In the genomic region with DNA sequence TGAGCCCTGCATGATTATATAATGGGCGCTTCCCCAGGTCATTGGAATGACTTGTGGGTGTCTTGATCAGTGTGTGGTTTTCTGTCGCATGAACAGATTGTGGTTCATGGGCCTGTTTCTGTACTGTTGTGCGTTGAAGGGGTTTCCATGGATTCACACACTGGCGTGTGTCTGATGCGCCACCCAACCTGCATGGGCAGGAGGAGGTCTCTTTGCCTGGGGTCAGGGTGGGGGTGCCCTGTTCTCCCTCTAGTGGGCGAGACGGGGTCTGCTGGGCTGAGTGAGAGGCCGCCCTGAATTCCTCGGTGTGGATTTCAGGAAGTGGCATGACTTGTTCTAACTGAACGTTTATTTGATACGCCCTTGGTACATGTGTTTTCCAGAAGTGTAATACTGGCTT, we compare ENCODE assay signal across 15 cellular contexts. TPM values are rescaled to one million over a fixed set of nuclear protein-coding genes. Genes with fewer than 3 reads are reported as not detected.
DNase-seq lines count a peak whose midpoint lies in the region; TF ChIP-seq lines count a peak whose summit lies in the region.
"Not testable (repeated sequence)": the region's sequence is repeated elsewhere in the genome, so short reads cannot be mapped to it uniquely, and the experiment has no call there.
"Had no signal": no experiment of that assay in that cellular context is flagged by ENCODE, and none has a peak within 500 bp of the region (broad histone marks: within the 10 kb centered on the region; RNA-seq: fewer than 3 reads in every experiment).

No MANE protein-coding gene starts in this region.

- peak; percentile 25; the same call in 1 of the 2 replicates for TF ChIP-seq CTCF in WERI-Rb-1 (IDR thresholded peaks at IDR 0.05; ENCODE audit: low read depth, low read length)
- peak; percentile 29 for TF ChIP-seq CTCF in endothelial cell (IDR thresholded peaks at IDR 0.05; ENCODE audit: unreplicated experiment)
- TF ChIP-seq CTCF in kidney epithelial cell (IDR thresholded peaks at IDR 0.05; ENCODE audit: insufficient read depth, low read length, poor library complexity, severe bottlenecking), result peak; percentile 27
- TF ChIP-seq CTCF in neural progenitor cell (IDR thresholded peaks at IDR 0.05), result peak; percentile 34

- not testable (repeated sequence) for H3K4me1 ChIP-seq in neural progenitor cell

- H3K4me1 Mint-ChIP-seq in endothelial cell (ENCODE audit: unreplicated experiment); neural progenitor cell: not testable (repeated sequence)

- not testable (repeated sequence) for H3K9me3 Mint-ChIP-seq in endothelial cell (ENCODE audit: unreplicated experiment); neural progenitor cell

- not testable (repeated sequence) for H3K27me3 ChIP-seq in WERI-Rb-1 (ENCODE audit: insufficient read depth, low read depth, severe bottlenecking); kidney epithelial cell (ENCODE audit: control insufficient read depth, insufficient read depth, low read length); neural progenitor cell

- H3K4me3 Mint-ChIP-seq in endothelial cell (ENCODE audit: unreplicated experiment); neural progenitor cell: not testable (repeated sequence)

- H2AFZ ChIP-seq in neural progenitor cell (replicated peaks), result not testable (repeated sequence)

- not testable (repeated sequence) for H3K9me3 ChIP-seq in WERI-Rb-1 (ENCODE audit: severe bottlenecking); neural progenitor cell (ENCODE audit: low read depth)

- H4K20me1 ChIP-seq in neural progenitor cell (ENCODE audit: low read depth), result not testable (repeated sequence)

- not testable (repeated sequence) for H3K27me3 Mint-ChIP-seq in endothelial cell (ENCODE audit: unreplicated experiment); neural progenitor cell (ENCODE audit: insufficient read depth, low read depth)

- H3K36me3 ChIP-seq in WERI-Rb-1; kidney epithelial cell (ENCODE audit: control insufficient read depth, insufficient read depth, low read length); neural progenitor cell: not testable (repeated sequence)

- H3F3A ChIP-seq in neural progenitor cell (ENCODE audit: low read depth), result not testable (repeated sequence)

- not testable (repeated sequence) for H3K36me3 Mint-ChIP-seq in endothelial cell (ENCODE audit: low read depth, unreplicated experiment); neural progenitor cell

- not testable (repeated sequence) for H3K9ac ChIP-seq in neural progenitor cell

- not testable (repeated sequence) for H3K4me3 ChIP-seq in WERI-Rb-1 (ENCODE audit: low read depth, low read length); kidney epithelial cell (ENCODE audit: low read depth, low read length); neural progenitor cell

- not testable (repeated sequence) for H3K27ac ChIP-seq in WERI-Rb-1, neural progenitor cell

- H3K27ac Mint-ChIP-seq in endothelial cell (ENCODE audit: unreplicated experiment); neural progenitor cell: not testable (repeated sequence)

- H3K4me2 ChIP-seq in neural progenitor cell, result not testable (repeated sequence)

- H3K79me2 ChIP-seq in neural progenitor cell (ENCODE audit: low read depth), result not testable (repeated sequence)

- DNase-seq in ELR (ENCODE audit: low read depth), result peak; percentile 23
- DNase-seq in NAMALWA (ENCODE audit: low spot score), result peak; percentile 37
- peak; percentile 33 for DNase-seq in WERI-Rb-1
- peak; percentile 10 for DNase-seq in amniotic epithelial cell (ENCODE audit: low read depth)
- DNase-seq in endothelial cell (ENCODE audit: low spot score), result peak; percentile 46
- DNase-seq in kidney epithelial cell (ENCODE audit: low read depth), result not testable (repeated sequence)
- DNase-seq in neural progenitor cell (ENCODE audit: low spot score), result peak; percentile 21

RNA-seq across cellular contexts. Expression of a gene that starts 42.3 kb away (rescaled TPM):
- total RNA-seq in endothelial cell (ENCODE audit: unreplicated experiment) (33.6 TPM), kidney epithelial cell (27.0 and 30.5 TPM in 2 replicates), neural progenitor cell (ENCODE audit: low replicate concordance) (13.6 and 13.9 TPM in 2 replicates)

RNA-seq across cellular contexts. Expression of a gene that starts 48.9 kb away (rescaled TPM):
- total RNA-seq in endothelial cell (ENCODE audit: unreplicated experiment) (not detected), kidney epithelial cell (not detected in 2 replicates), neural progenitor cell (ENCODE audit: low replicate concordance) (0.09 TPM in 1 of 2 replicates, not detected in the other)
- total RNA-seq: activated naive CD8-positive, alpha-beta T cell treated with anti-CD3 and anti-CD28 coated beads for 36 hours; dermis microvascular lymphatic vessel endothelial cell; gastrocnemius medialis; renal cortical epithelial cell; SK-MEL-5; subcutaneous adipose tissue; T-helper 2 cell treated with Interferon-gamma antibody and Interleukin-4, amounts not matched to agents 100 ng/mL and 5 ng/mL, for 36 hours; urinary bladder had no signal

RNA-seq across cellular contexts. Expression of a gene that starts 60.0 kb away (rescaled TPM):
- total RNA-seq in endothelial cell (ENCODE audit: unreplicated experiment), result 53.3 TPM
- 76.0 and 87.5 TPM in 2 replicates for total RNA-seq in kidney epithelial cell
- total RNA-seq in neural progenitor cell (ENCODE audit: low replicate concordance), result 11.7 and 39.2 TPM in 2 replicates
